Comparison of ENCODE assay signal across 25 cellular contexts in the genomic region with DNA sequence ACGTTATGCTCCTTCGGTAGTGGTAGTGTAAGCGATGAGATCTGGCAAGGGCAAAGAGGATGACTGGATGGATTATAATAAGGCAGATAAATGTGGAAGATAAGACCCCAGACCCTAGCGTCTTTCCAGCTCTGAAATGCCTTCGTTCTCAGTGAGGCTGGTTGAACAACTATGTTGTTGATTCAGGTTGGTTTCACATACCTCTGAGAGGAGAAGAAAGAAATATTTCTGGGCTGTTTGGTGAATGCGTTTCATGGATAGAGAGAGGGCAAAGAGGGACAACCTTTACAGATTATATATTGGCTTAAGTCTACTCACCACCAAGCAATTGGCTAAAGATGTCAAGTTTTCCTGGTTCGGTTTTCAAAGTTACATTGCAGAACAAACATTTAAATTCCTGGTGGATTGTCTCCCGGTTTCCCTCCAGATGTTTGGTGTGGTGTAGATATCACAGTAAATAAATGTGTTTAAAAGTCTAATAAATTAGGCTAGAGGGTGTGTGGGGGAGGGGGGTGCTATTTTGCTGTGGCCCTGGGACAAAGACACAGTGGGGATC.
DNase-seq lines count a peak whose midpoint lies in the region; ATAC-seq and TF ChIP-seq lines count a peak whose summit lies in the region.
"Had no signal": no experiment of that assay in that cellular context is flagged by ENCODE, and none has a peak within 500 bp of the region (broad histone marks: within the 10 kb centered on the region; RNA-seq: fewer than 3 reads in every experiment).

No MANE protein-coding gene starts in this region.

- peak overlapping the region; percentile 54 for H3K27ac Mint-ChIP-seq in Caco-2 (ENCODE audit: unreplicated experiment)
- H3K27ac Mint-ChIP-seq: stimulated activated naive CD8-positive, alpha-beta T cell treated with anti-CD3 and anti-CD28 coated beads, Interleukin-15, Interleukin-2, amounts not matched to agents 100 ng/mL and 50 ng/mL, for 24 hours had no signal

- H3K4me1 Mint-ChIP-seq in Caco-2 (ENCODE audit: low read depth, unreplicated experiment): peaks cover 16% of the 10 kb centered on the region

- no peaks in the 10 kb centered on the region for H3K36me3 Mint-ChIP-seq in Caco-2 (ENCODE audit: insufficient read depth, unreplicated experiment)
- H3K36me3 Mint-ChIP-seq: brain had no signal

- H3K9me3 ChIP-seq in Caco-2 (no peaks in the 10 kb centered on the region), hepatocyte (ENCODE audit: low read depth) (no peaks in the 10 kb centered on the region), skeletal muscle satellite cell (replicated peaks; ENCODE audit: low read length) (no peaks in the 10 kb centered on the region), spleen (no peaks in the 10 kb centered on the region)
- H3K9me3 ChIP-seq: prostate gland, tibial nerve had no signal

- no peak overlapping the region for H2AFZ ChIP-seq in hepatocyte

- H3K4me2 ChIP-seq in hepatocyte (peak overlapping the region; percentile 25), skeletal muscle satellite cell (ENCODE audit: low read length) (peak overlapping the region; percentile 71)

- H3K27me3 Mint-ChIP-seq in Caco-2 (ENCODE audit: insufficient read depth, unreplicated experiment): no peaks in the 10 kb centered on the region
- H3K27me3 Mint-ChIP-seq: stimulated activated naive CD8-positive, alpha-beta T cell treated with anti-CD3 and anti-CD28 coated beads, Interleukin-15, Interleukin-2, amounts not matched to agents 100 ng/mL and 50 ng/mL, for 24 hours had no signal

- H3K9me2 ChIP-seq in hepatocyte (replicated peaks; ENCODE audit: insufficient read depth): no peaks in the 10 kb centered on the region

- H3K4me3 ChIP-seq in Caco-2 (ENCODE audit: low read depth, low read length): no peak overlapping the region
- H3K4me3 ChIP-seq in hepatocyte: no peak overlapping the region
- H3K4me3 ChIP-seq in skeletal muscle satellite cell (ENCODE audit: low read length): peak overlapping the region; percentile 13
- H3K4me3 ChIP-seq in spleen: no peak overlapping the region
- H3K4me3 ChIP-seq: prostate gland, tibial nerve had no signal

- no peaks in the 10 kb centered on the region for H3K9me3 Mint-ChIP-seq in Caco-2 (ENCODE audit: unreplicated experiment)
- H3K9me3 Mint-ChIP-seq: neural crest cell; stimulated activated naive CD8-positive, alpha-beta T cell treated with anti-CD3 and anti-CD28 coated beads, Interleukin-15, Interleukin-2, amounts not matched to agents 100 ng/mL and 50 ng/mL, for 24 hours had no signal

- TF ChIP-seq CTCF in Caco-2 (IDR thresholded peaks at IDR 0.05; ENCODE audit: insufficient read depth in 1 of 2, low read depth in 1 of 2, low read length in 1 of 2, severe bottlenecking in 1 of 2, unreplicated experiment in 1 of 2) (no peak), hepatocyte (IDR thresholded peaks at IDR 0.05; ENCODE audit: poor library complexity) (no peak), spleen (IDR thresholded peaks at IDR 0.05 in 8 of 11, conservative IDR thresholded peaks at IDR 0.05 in 3 of 11) (no peak)

- POLR2A ChIA-PET in Caco-2 (lab: Charles Lee): no interaction called here

- H3K27ac ChIP-seq in hepatocyte: peak overlapping the region; percentile 85
- H3K27ac ChIP-seq in spleen: no peak overlapping the region
- H3K27ac ChIP-seq: HL-60, prostate gland, RWPE1 had no signal

- ATAC-seq in esophagus mucosa: no peak

- H3K79me2 ChIP-seq in hepatocyte: no peaks in the 10 kb centered on the region

- H3K36me3 ChIP-seq in Caco-2 (ENCODE audit: control insufficient read depth, insufficient read depth, low read length) (no peaks in the 10 kb centered on the region), hepatocyte (replicated peaks; ENCODE audit: insufficient read depth, low read depth) (no peaks in the 10 kb centered on the region), skeletal muscle satellite cell (ENCODE audit: insufficient read depth, low read length) (no peaks in the 10 kb centered on the region), spleen (no peaks in the 10 kb centered on the region)
- H3K36me3 ChIP-seq: prostate gland, tibial nerve had no signal

- H3K27me3 ChIP-seq in Caco-2 (replicated peaks; ENCODE audit: control insufficient read depth, insufficient read depth, low read length) (no peaks in the 10 kb centered on the region), hepatocyte (no peaks in the 10 kb centered on the region), skeletal muscle satellite cell (ENCODE audit: control insufficient read depth, insufficient read depth, low read length) (no peaks in the 10 kb centered on the region), spleen (replicated peaks in 1 of 7) (peaks cover 0 to 4% (median 0%) of the 10 kb centered on the region in 7 donors)
- H3K27me3 ChIP-seq: tibial nerve had no signal

- intact Hi-C loops in Caco-2 (cut with micrococcal nuclease; ENCODE audit: unreplicated experiment): no loop called here
- intact Hi-C loops in spleen (cut with DNase I; ENCODE audit: low total_unique reads): no loop called here

- CTCF ChIA-PET in Caco-2 (lab: Charles Lee): interaction anchor here (1.5 kb wide), 1 partner anchor 202 kb away, joined by 3 read pairs; no protein-coding TSS in a partner anchor

- peak overlapping the region; percentile 73 for H3K9ac ChIP-seq in skeletal muscle satellite cell (ENCODE audit: low read depth, low read length)

- DNase-seq in Caco-2 (no peak), amniotic epithelial cell (ENCODE audit: low read depth) (peak; percentile 42), hepatocyte (ENCODE audit: low spot score) (no peak), spleen (no peak), OCI-M1 (lab: John Stamatoyannopoulos, UW) (no peak)
- DNase-seq in activated CD4-positive, alpha-beta T cell treated with anti-CD3 and anti-CD28 coated beads, Interleukin-2, amount 50 U/mL, for 1 hour: no peak
- DNase-seq: activated CD4-positive, alpha-beta T cell treated with anti-CD3 and anti-CD28 coated beads for 4 hours; activated CD8-positive, alpha-beta memory T cell treated with anti-CD3 and anti-CD28 coated beads for 24 hours; activated effector memory CD4-positive, alpha-beta T cell treated with anti-CD3 and anti-CD28 coated beads, Interleukin-2, amount 50 U/mL, for 16 hours; C1 segment of cervical spinal cord; COR-L47; GDM1; Karpas-422; NCI-H146; NCI-H2107; NCI-H446 treated with DMSO at 0.1 percent for 48 hours had no signal

- no peak for TF ChIP-seq POLR2A in spleen (IDR thresholded peaks at IDR 0.05)

- H3K4me1 ChIP-seq in Caco-2: peaks cover 25% of the 10 kb centered on the region
- H3K4me1 ChIP-seq in hepatocyte (ENCODE audit: insufficient read depth): peaks cover 26% of the 10 kb centered on the region
- H3K4me1 ChIP-seq in skeletal muscle satellite cell (ENCODE audit: control insufficient read depth, insufficient read depth, low read length): peaks cover 42% of the 10 kb centered on the region
- H3K4me1 ChIP-seq in spleen: peaks cover 4 to 33% (median 8%) of the 10 kb centered on the region in 6 donors
- H3K4me1 ChIP-seq: prostate gland had no signal

- no peaks in the 10 kb centered on the region for H4K20me1 ChIP-seq in hepatocyte (ENCODE audit: insufficient read depth, poor library complexity, severe bottlenecking)

- no TSS peak for BruUV-seq in Caco-2 (replicated peaks; lab: Mats Ljungman, UMichigan)

- 31% methylated on average over 8 of the region's 8 CpGs for WGBS in hepatocyte (ENCODE audit: low lambda C conversion rate, missing lambda C conversion rate)
- 84 to 93% (median 89%) methylated on average over 8 of the region's 8 CpGs for WGBS in spleen, 5 donors

- H3K4me3 Mint-ChIP-seq in Caco-2 (ENCODE audit: unreplicated experiment): peak overlapping the region; percentile 39
- H3K4me3 Mint-ChIP-seq: neural crest cell; stimulated activated naive CD8-positive, alpha-beta T cell treated with anti-CD3 and anti-CD28 coated beads, Interleukin-15, Interleukin-2, amounts not matched to agents 100 ng/mL and 50 ng/mL, for 24 hours had no signal
